ENCODE assay signal across 7 cellular contexts in the genomic region with DNA sequence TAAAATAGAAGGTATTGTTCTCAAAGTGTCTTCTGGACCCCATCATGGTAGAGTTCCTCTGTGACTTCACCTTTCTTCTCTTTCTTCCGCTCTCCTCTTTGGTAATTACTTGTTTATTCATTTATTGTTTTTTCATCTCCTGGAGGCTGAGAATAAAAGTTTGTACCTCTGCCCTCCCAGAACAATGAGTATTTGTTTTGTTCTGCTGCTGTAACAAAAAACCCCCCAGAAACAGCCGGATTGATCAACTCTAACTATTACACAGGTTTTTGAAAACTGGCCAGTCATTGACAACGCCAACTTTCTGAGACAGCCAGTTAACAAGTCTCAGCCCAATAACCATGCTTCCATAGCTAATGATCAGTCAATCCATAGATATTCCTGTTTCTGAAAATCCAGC.
"Had no signal": no experiment of that assay in that cellular context is flagged by ENCODE, and none has a peak within 500 bp of the region (broad histone marks: within the 10 kb centered on the region; RNA-seq: fewer than 3 reads in every experiment).

No MANE protein-coding gene starts in this region.

- H3K4me3 ChIP-seq: GM12878 had no signal

- ATAC-seq: GM12878 had no signal

- FAIRE-seq: G401.6, GM12878, GM12891, GM18507, GM19239 had no signal

- DNase-seq: GDM1, GF-D8 had no signal
